24 cellular contexts compared by ENCODE assay signal in genomic region chr1:3814065-3814464, GRCh38. TPM values are rescaled to one million over a fixed set of nuclear protein-coding genes. Genes with fewer than 3 reads are reported as not detected.
"Had no signal": no experiment of that assay in that cellular context is flagged by ENCODE, and none has a peak within 500 bp of the region (broad histone marks: within the 10 kb centered on the region; RNA-seq: fewer than 3 reads in every experiment).

No MANE protein-coding gene starts in this region.

- H2AFZ ChIP-seq: hepatocyte, neural progenitor cell had no signal

- H3K4me3 ChIP-seq: dorsolateral prefrontal cortex, hepatocyte, neural progenitor cell, pancreas, psoas muscle, right lobe of liver, spleen, tibial artery, upper lobe of left lung had no signal

- H3K27ac ChIP-seq: dorsolateral prefrontal cortex, hepatocyte, neural progenitor cell, pancreas, psoas muscle, right lobe of liver, spleen, tibial artery, upper lobe of left lung had no signal

- H3K27me3 ChIP-seq: dorsolateral prefrontal cortex, hepatocyte, neural progenitor cell, pancreas, right lobe of liver, spleen, tibial artery, upper lobe of left lung had no signal

- H3K4me2 ChIP-seq: hepatocyte, neural progenitor cell had no signal

- H3K36me3 ChIP-seq: neural progenitor cell had no signal

- ATAC-seq: left lobe of liver; natural killer cell; pancreas; psoas muscle; right lobe of liver; stimulated activated memory B cell treated with anti-CD40 and anti-IgM and Interleukin-4, amounts not matched to agents 10 μg/mL and 1 μg/mL and 100 μg/mL, for 72 hours had no signal

- FAIRE-seq: islet of Langerhans, pancreas had no signal

- H3K4me1 ChIP-seq: neural progenitor cell, pancreas, psoas muscle, right lobe of liver, spleen, tibial artery, upper lobe of left lung had no signal

- DNase-seq: cortex of kidney; effector CD8-positive, alpha-beta T cell; foreskin melanocyte; head of caudate nucleus; natural killer cell; occipital lobe; psoas muscle; retina; spleen; stimulated activated CD4-positive, alpha-beta T cell treated with anti-CD3 and anti-CD28 coated beads, Interleukin-15, amount 100 ng/mL, for 24 hours; stimulated activated CD4-positive, alpha-beta T cell treated with anti-CD3 and anti-CD28 coated beads, Interleukin-1b, Interleukin-23, amount 100 ng/mL, for 48 hours; stimulated activated CD4-positive, alpha-beta T cell treated with anti-CD3 and anti-CD28 coated beads, Interleukin-4, amount 100 ng/mL, for 24 hours; upper lobe of left lung had no signal

- H3K9me3 ChIP-seq: pancreas, psoas muscle, right lobe of liver, spleen, tibial artery, upper lobe of left lung had no signal

- H3K79me2 ChIP-seq: hepatocyte had no signal

- H3K9ac ChIP-seq: neural progenitor cell had no signal

RNA-seq across cellular contexts. Expression of gene SMIM1, which starts 41.5 kb away (rescaled TPM):
- total RNA-seq: myocyte, temporal lobe had no signal
